Comparison of ENCODE assay signal across 1 cellular context in the genomic region with DNA sequence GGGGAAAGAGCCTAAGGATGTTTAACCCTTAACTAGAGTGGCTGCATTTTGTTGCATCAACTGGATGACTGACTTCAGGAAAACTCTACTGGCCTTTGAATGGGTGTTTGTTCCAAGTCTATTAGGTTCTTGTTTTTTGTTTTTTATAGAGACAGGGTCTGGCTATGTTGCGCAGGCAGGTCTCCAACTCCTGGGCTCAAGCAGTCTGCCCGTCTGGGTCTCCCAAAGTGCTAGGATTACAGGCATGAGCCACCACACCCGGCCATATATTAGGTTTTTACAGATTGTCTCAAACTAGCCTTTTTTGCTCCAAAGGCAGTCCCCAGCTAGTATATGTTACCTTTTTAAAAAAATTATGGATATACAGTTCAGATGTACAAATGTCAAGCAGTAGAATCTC.
TF ChIP-seq lines count a peak whose summit lies in the region.

No MANE protein-coding gene starts in this region.

TF ChIP-seq in endothelial cell of umbilical vein, 7 proteins besides CTCF, POLR2A, EP300 and RAD21:
- TF ChIP-seq MYC (IDR thresholded peaks at IDR 0.05; ENCODE audit: low read depth, low read length), result no peak
- no peak for TF ChIP-seq JUN (IDR thresholded peaks at IDR 0.05; ENCODE audit: borderline replicate concordance, insufficient read depth, insufficient read length, low read depth)
- TF ChIP-seq FOS (IDR thresholded peaks at IDR 0.05; ENCODE audit: borderline replicate concordance, insufficient read depth, low read length), result no peak
- TF ChIP-seq GATA2 (IDR thresholded peaks at IDR 0.05; ENCODE audit: insufficient read depth, insufficient read length, low read depth, low read length), result no peak
- no peak for TF ChIP-seq POLR2AphosphoS5 (IDR thresholded peaks at IDR 0.05; ENCODE audit: insufficient read depth, low read depth, low read length)
- TF ChIP-seq EZH2 (IDR thresholded peaks at IDR 0.05; ENCODE audit: borderline replicate concordance, low read depth, low read length, severe bottlenecking), result no peak
- TF ChIP-seq, protein P1, sequence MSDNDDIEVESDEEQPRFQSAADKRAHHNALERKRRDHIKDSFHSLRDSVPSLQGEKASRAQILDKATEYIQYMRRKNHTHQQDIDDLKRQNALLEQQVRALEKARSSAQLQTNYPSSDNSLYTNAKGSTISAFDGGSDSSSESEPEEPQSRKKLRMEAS (IDR thresholded peaks at IDR 0.05; ENCODE audit: insufficient read depth, insufficient read length), result no peak
